ENCODE assay signal across 1 cellular context in the genomic region with DNA sequence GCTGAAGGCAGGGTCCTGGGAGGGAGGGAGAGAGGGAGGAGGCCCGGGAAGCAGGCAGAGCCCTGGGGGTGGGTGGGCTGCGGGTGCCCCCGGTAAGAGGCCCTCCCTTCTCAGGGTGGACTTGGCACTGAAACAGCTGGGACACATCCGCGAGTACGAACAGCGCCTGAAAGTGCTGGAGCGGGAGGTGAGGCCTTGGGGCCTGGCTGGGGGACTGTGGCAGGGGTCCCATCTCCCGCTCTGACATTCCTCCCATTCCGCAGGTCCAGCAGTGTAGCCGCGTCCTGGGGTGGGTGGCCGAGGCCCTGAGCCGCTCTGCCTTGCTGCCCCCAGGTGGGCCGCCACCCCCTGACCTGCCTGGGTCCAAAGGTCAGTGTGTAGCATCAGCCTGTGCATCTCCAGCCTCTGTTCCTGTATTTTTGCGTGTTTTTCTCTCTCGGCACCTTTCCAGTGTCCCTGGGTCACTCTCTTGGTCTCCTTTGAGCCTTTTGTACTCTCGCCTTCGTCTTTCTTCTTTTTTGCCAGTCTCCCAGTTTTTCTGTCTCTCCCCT.
TF ChIP-seq lines count a peak whose summit lies in the region.

No MANE protein-coding gene starts in this region.

TF ChIP-seq in IMR-90, 13 proteins besides CTCF, POLR2A, EP300 and RAD21:
- no peak for TF ChIP-seq FOS (IDR thresholded peaks at IDR 0.05; ENCODE audit: low read depth, low read length)
- no peak for TF ChIP-seq RFX5 (IDR thresholded peaks at IDR 0.05; ENCODE audit: low read depth, low read length)
- TF ChIP-seq RCOR1 (IDR thresholded peaks at IDR 0.05; ENCODE audit: insufficient replicate concordance, low read length): no peak
- TF ChIP-seq USF2 (IDR thresholded peaks at IDR 0.05; ENCODE audit: low read depth, low read length): no peak
- TF ChIP-seq BHLHE40 (IDR thresholded peaks at IDR 0.05; ENCODE audit: low read depth, low read length): no peak
